In the genomic region with DNA sequence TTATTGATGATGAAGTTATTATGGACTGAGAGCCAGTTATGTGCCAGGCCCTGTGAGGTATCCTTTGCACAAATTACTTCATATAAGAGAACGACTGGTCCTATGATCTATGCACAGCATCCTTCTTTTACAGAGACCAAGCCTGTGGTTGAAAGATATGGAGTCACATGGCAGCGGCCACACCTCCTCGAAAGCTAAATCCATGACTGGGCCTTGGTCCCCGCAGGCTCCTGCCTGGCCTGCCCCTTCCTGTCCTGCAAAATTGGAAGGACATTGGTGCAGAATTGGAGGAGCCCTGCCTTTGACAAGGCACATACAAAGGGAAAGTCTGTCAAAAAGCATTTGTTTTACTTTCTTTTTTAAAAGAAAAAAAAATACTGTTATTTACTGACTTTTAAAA, we compare ENCODE assay signal across 19 cellular contexts. TPM values are rescaled to one million over a fixed set of nuclear protein-coding genes. Genes with fewer than 3 reads are reported as not detected.
DNase-seq lines count a peak whose midpoint lies in the region; ATAC-seq and TF ChIP-seq lines count a peak whose summit lies in the region.
"Had no signal": no experiment of that assay in that cellular context is flagged by ENCODE, and none has a peak within 500 bp of the region (broad histone marks: within the 10 kb centered on the region; RNA-seq: fewer than 3 reads in every experiment).

No MANE protein-coding gene starts in this region.

- ATAC-seq in SK-N-SH treated with all-trans-retinoic acid at 6 μM for 48 hours (no peak), WTC11 (no peak), right cardiac atrium (peak; percentile 49 to 53), left lobe of liver (no peak), left lung (no peak)

- H3K27me3 ChIP-seq in SK-N-SH (ENCODE audit: insufficient read depth) (no peaks in the 10 kb centered on the region), right cardiac atrium (ENCODE audit: control insufficient read depth, insufficient read depth) (no peaks in the 10 kb centered on the region), stomach (no peaks in the 10 kb centered on the region), left lung (no peaks in the 10 kb centered on the region)
- H3K27me3 ChIP-seq: BE2C had no signal

- 0 out of 2 replicates have a peak overlapping the region, but pooled peaks have one; percentile 21 for H2AFZ ChIP-seq in SK-N-SH (ENCODE audit: low read depth)
- H2AFZ ChIP-seq: PC-9 had no signal

- TF ChIP-seq POLR2A in stomach (IDR thresholded peaks at IDR 0.05): no peak

- no peak overlapping the region for H3K4me3 ChIP-seq in SK-N-SH (ENCODE audit: low read depth in 2 of 2, low read length in 1 of 2)
- no peak overlapping the region for H3K4me3 ChIP-seq in right cardiac atrium (ENCODE audit: low read length)
- H3K4me3 ChIP-seq in stomach: no peak overlapping the region
- no peak overlapping the region for H3K4me3 ChIP-seq in left lung
- H3K4me3 ChIP-seq: HAP-1, PC-9 had no signal

- peaks cover 6% of the 10 kb centered on the region; the same call in 1 of the 2 replicates for H3K4me1 Mint-ChIP-seq in WTC11

- TF ChIP-seq RAD21 in SK-N-SH (IDR thresholded peaks at IDR 0.05; ENCODE audit: low read length): no peak

- no peaks in the 10 kb centered on the region for H3K79me2 ChIP-seq in SK-N-SH (ENCODE audit: insufficient read depth)

- H3K36me3 Mint-ChIP-seq in WTC11: no peaks in the 10 kb centered on the region
- H3K36me3 Mint-ChIP-seq: IgD-negative memory B cell had no signal

- DNase-seq in SK-N-SH (no peak), WTC11 (ENCODE audit: low spot score) (no peak), right cardiac atrium (peak in 2 of 3 donors; percentile 47 to 70), stomach (no peak), left lobe of liver (ENCODE audit: low spot score) (no peak), NCI-H510A (lab: John Stamatoyannopoulos, UW) (no peak), left lung (no peak)
- DNase-seq: BE2C; Calu3; CD4-positive, alpha-beta T cell; DMS53; NCI-H187; NCI-H446 treated with DMSO at 0.1 percent for 48 hours; NCI-H748 treated with DMSO at 0.1 percent for 48 hours; PC-9 had no signal

- H3K9me3 Mint-ChIP-seq in WTC11: no peaks in the 10 kb centered on the region
- H3K9me3 Mint-ChIP-seq: CD4-positive, alpha-beta T cell; IgD-negative memory B cell had no signal

- H3K36me3 ChIP-seq in SK-N-SH (replicated peaks in 1 of 2; ENCODE audit: control insufficient read depth in 1 of 2, insufficient read depth in 2 of 2, low read length in 1 of 2): no peaks in the 10 kb centered on the region
- H3K36me3 ChIP-seq in stomach: no peaks in the 10 kb centered on the region
- H3K36me3 ChIP-seq in left lung: no peaks in the 10 kb centered on the region
- H3K36me3 ChIP-seq: BE2C, HAP-1 had no signal

- H3K4me2 ChIP-seq in SK-N-SH: no peak overlapping the region
- H3K4me2 ChIP-seq: PC-9 had no signal

- no peak overlapping the region for H3K4me3 Mint-ChIP-seq in WTC11
- H3K4me3 Mint-ChIP-seq: CD4-positive, alpha-beta T cell; IgD-negative memory B cell had no signal

- H3K9me3 ChIP-seq in SK-N-SH: no peaks in the 10 kb centered on the region
- no peaks in the 10 kb centered on the region for H3K9me3 ChIP-seq in right cardiac atrium (ENCODE audit: control insufficient read depth, low read length)
- no peaks in the 10 kb centered on the region for H3K9me3 ChIP-seq in stomach
- H3K9me3 ChIP-seq in left lung: no peaks in the 10 kb centered on the region
- H3K9me3 ChIP-seq: BE2C, HAP-1 had no signal

- TF ChIP-seq EP300 in SK-N-SH (IDR thresholded peaks at IDR 0.05; ENCODE audit: borderline replicate concordance in 1 of 2, low read depth in 1 of 2, low read length in 1 of 2) (no peak), stomach (IDR thresholded peaks at IDR 0.05) (no peak)

- H3K27ac Mint-ChIP-seq in WTC11: no peak overlapping the region
- H3K27ac Mint-ChIP-seq: CD4-positive, alpha-beta T cell; IgD-negative memory B cell had no signal

- H3K4me1 ChIP-seq in SK-N-SH (ENCODE audit: control insufficient read depth in 1 of 2, insufficient read depth in 2 of 2, low read depth in 1 of 2, low read length in 1 of 2) (peaks cover 10 to 17% of the 10 kb centered on the region in 2 experiments; a peak in 2 of 4 replicates), right cardiac atrium (ENCODE audit: control insufficient read depth, insufficient read depth, low read length) (peaks cover 5% of the 10 kb centered on the region), stomach (peaks cover 0 to 68% (median 21%) of the 10 kb centered on the region in 4 donors), left lung (no peaks in the 10 kb centered on the region)

- no peaks in the 10 kb centered on the region for H4K20me1 ChIP-seq in SK-N-SH (ENCODE audit: insufficient read depth)

- POLR2A ChIA-PET in SK-N-SH (lab: Yijun Ruan, JAX) (no interaction called here), WTC11 (lab: Charles Lee) (no interaction called here)

- TF ChIP-seq CTCF in SK-N-SH (IDR thresholded peaks at IDR 0.05): no peak
- TF ChIP-seq CTCF in WTC11 (IDR thresholded peaks at IDR 0.05): no peak
- TF ChIP-seq CTCF in stomach (IDR thresholded peaks at IDR 0.05): no peak
- TF ChIP-seq CTCF in left lung (IDR thresholded peaks at IDR 0.05): no peak

- no peaks in the 10 kb centered on the region for H3F3A ChIP-seq in SK-N-SH (replicated peaks; ENCODE audit: insufficient read depth)

- H3K9me2 ChIP-seq in SK-N-SH: no peaks in the 10 kb centered on the region

- intact Hi-C loops in right cardiac atrium (cut with DNase I): loop anchor here in 1 of 4 donors (10.0 kb wide), 1 partner anchor 139 kb away; no protein-coding TSS in a partner anchor
- intact Hi-C loops in stomach (cut with DNase I; ENCODE audit: low total_unique reads): no loop called here
- intact Hi-C loops in left lung (cut with DNase I): no loop called here

- H3K27me3 Mint-ChIP-seq in WTC11 (ENCODE audit: low read depth): no peaks in the 10 kb centered on the region

- CTCF ChIA-PET in SK-N-SH (lab: Yijun Ruan, JAX) (no interaction called here), WTC11 (lab: Charles Lee) (no interaction called here)

- H3K27ac ChIP-seq in SK-N-SH (ENCODE audit: low read depth in 2 of 2, low read length in 1 of 2): no peak overlapping the region
- H3K27ac ChIP-seq in right cardiac atrium (ENCODE audit: low read length): peak overlapping the region; percentile 24
- H3K27ac ChIP-seq in stomach: peak overlapping the region in 3 of 5 donors; percentile 1 to 71 (median 35)
- H3K27ac ChIP-seq in left lung: no peak overlapping the region
- H3K27ac ChIP-seq: 22Rv1, PC-9 had no signal

- 93% methylated on average over 4 of the region's 4 CpGs for WGBS in SK-N-SH (ENCODE audit: low lambda C conversion rate)
- WGBS in right cardiac atrium: 50% methylated on average over 4 of the region's 4 CpGs
- WGBS in stomach, 5 donors: 78 to 91% (median 86%) methylated on average over 4 of the region's 4 CpGs

- no peak overlapping the region for H3K9ac ChIP-seq in SK-N-SH

TF ChIP-seq in SK-N-SH, 30 proteins besides CTCF, POLR2A, EP300 and RAD21 (continues in another document):
- TF ChIP-seq SIN3A (IDR thresholded peaks at IDR 0.05; ENCODE audit: borderline replicate concordance, low read depth, low read length): no peak
- TF ChIP-seq GATA2 (CRISPR knock-in tag; IDR thresholded peaks at IDR 0.05): no peak
- TF ChIP-seq RFX5 (IDR thresholded peaks at IDR 0.05; ENCODE audit: low read length): no peak

TF ChIP-seq in SK-N-SH treated with all-trans-retinoic acid at 6 μM for 48 hours, 23 proteins besides CTCF, POLR2A, EP300 and RAD21 (continues in another document):
- no peak for TF ChIP-seq RARB (CRISPR knock-in tag; IDR thresholded peaks at IDR 0.05)
- no peak for TF ChIP-seq TOX (CRISPR knock-in tag; IDR thresholded peaks at IDR 0.05; ENCODE audit: borderline replicate concordance)
- TF ChIP-seq TCF4 (CRISPR knock-in tag; IDR thresholded peaks at IDR 0.05; ENCODE audit: borderline replicate concordance): no peak
- TF ChIP-seq ISL1 (CRISPR knock-in tag; IDR thresholded peaks at IDR 0.05): no peak
- no peak for TF ChIP-seq ZFP3 (CRISPR knock-in tag; IDR thresholded peaks at IDR 0.05)
- TF ChIP-seq ZC3H10 (CRISPR knock-in tag; IDR thresholded peaks at IDR 0.05): no peak
- no peak for TF ChIP-seq ARNTL (CRISPR knock-in tag; IDR thresholded peaks at IDR 0.05; ENCODE audit: borderline replicate concordance, low read depth)
- TF ChIP-seq SNAI2 (CRISPR knock-in tag; IDR thresholded peaks at IDR 0.05): no peak

TF ChIP-seq in WTC11, 78 proteins besides CTCF, POLR2A, EP300 and RAD21 (continues in another document):
- TF ChIP-seq, protein P1, sequence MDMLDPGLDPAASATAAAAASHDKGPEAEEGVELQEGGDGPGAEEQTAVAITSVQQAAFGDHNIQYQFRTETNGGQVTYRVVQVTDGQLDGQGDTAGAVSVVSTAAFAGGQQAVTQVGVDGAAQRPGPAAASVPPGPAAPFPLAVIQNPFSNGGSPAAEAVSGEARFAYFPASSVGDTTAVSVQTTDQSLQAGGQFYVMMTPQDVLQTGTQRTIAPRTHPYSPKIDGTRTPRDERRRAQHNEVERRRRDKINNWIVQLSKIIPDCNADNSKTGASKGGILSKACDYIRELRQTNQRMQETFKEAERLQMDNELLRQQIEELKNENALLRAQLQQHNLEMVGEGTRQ (CRISPR knock-in tag; IDR thresholded peaks at IDR 0.05): 0 out of 2 replicates have a peak, but pooled peaks have one; percentile 20
- TF ChIP-seq ZNF396 (CRISPR knock-in tag; IDR thresholded peaks at IDR 0.05; ENCODE audit: borderline replicate concordance): no peak

RNA-seq across cellular contexts. Expression of a gene that starts 18.3 kb away (rescaled TPM):
- polyA plus RNA-seq in SK-N-SH (2012; rRNA removed) (2.5 and 3.1 TPM in 2 replicates), right cardiac atrium (181 TPM), stomach (10 to 100 TPM; 20.0 to 31.2 (median 23.8) TPM)
- 1.5 and 2.4 TPM in 2 replicates for polyA plus RNA-seq in SK-N-SH (2012; cell fraction: cytosol; rRNA removed)
- polyA plus RNA-seq in SK-N-SH (2012; cell fraction: nucleus; rRNA removed): 3.8 and 4.7 TPM in 2 replicates
- total RNA-seq in WTC11 (2021) (29.5 to 44.5 TPM (median 31.4 TPM) in 3 replicates), right cardiac atrium (100 to 1,000 TPM; 578 to 776 (median 669) TPM), stomach (100 to 1,000 TPM in 4 of 5 donors, 1 to 10 TPM in 1; 9.0 to 908 (median 235) TPM), left lobe of liver (126 TPM), left lung (10 to 100 TPM; 36.5 to 50.8 TPM)
- total RNA-seq: CD4-positive, alpha-beta T cell had no signal
- polyA plus RNA-seq: IgD-negative memory B cell had no signal

Comparison
In these comparisons a context has a peak if more than half of its experiments do, and no peak if none do; other contexts are left out.
1. DNase-seq: peak in right cardiac atrium (2 of 3); none in SK-N-SH (single experiment), WTC11 (single experiment), stomach (single experiment), left lobe of liver (single experiment), NCI-H510A (single experiment) and left lung (0 of 2).
2. H3K27ac ChIP-seq: peak in right cardiac atrium (single experiment) and stomach (3 of 5); none in SK-N-SH (0 of 2) and left lung (0 of 2).
3. ATAC-seq: peak in right cardiac atrium (2 of 2); none in SK-N-SH treated with all-trans-retinoic acid at 6 μM for 48 hours (single experiment), WTC11 (single experiment), left lobe of liver (single experiment) and left lung (single experiment).